Comparison of ENCODE assay signal across 9 cellular contexts in genomic region chr9:136671646-136672430, GRCh38. TPM values are rescaled to one million over a fixed set of nuclear protein-coding genes. Genes with fewer than 3 reads are reported as not detected.
DNase-seq lines count a peak whose midpoint lies in the region; ATAC-seq and TF ChIP-seq lines count a peak whose summit lies in the region.
"Had no signal": no experiment of that assay in that cellular context is flagged by ENCODE, and none has a peak within 500 bp of the region (broad histone marks: within the 10 kb centered on the region; RNA-seq: fewer than 3 reads in every experiment).

No MANE protein-coding gene starts in this region.

- H3K9me3 Mint-ChIP-seq in endothelial cell (ENCODE audit: unreplicated experiment), result no peaks in the 10 kb centered on the region
- H3K9me3 Mint-ChIP-seq in progenitor cell of endocrine pancreas (ENCODE audit: low read depth), result no peaks in the 10 kb centered on the region

- H3K4me3 Mint-ChIP-seq in endothelial cell (ENCODE audit: unreplicated experiment), result no peak overlapping the region
- no peak overlapping the region for H3K4me3 Mint-ChIP-seq in progenitor cell of endocrine pancreas (ENCODE audit: low read depth)
- H3K4me3 Mint-ChIP-seq: activated naive CD8-positive, alpha-beta T cell had no signal

- no peaks in the 10 kb centered on the region; the same call in 1 of the 2 replicates for H3K36me3 ChIP-seq in H7 (replicated peaks; ENCODE audit: control insufficient read depth, insufficient read depth, low read length)

- TF ChIP-seq CTCF in endothelial cell (IDR thresholded peaks at IDR 0.05; ENCODE audit: unreplicated experiment) (peak; percentile 74), progenitor cell of endocrine pancreas (IDR thresholded peaks at IDR 0.05; ENCODE audit: unreplicated experiment) (peak; percentile 80)

- H3K4me3 ChIP-seq in H7 (ENCODE audit: insufficient read depth, low read depth, low read length), result no peak overlapping the region

- peaks cover 20% of the 10 kb centered on the region for H3K4me1 Mint-ChIP-seq in endothelial cell (ENCODE audit: unreplicated experiment)
- H3K4me1 Mint-ChIP-seq in progenitor cell of endocrine pancreas (ENCODE audit: low read depth), result peaks cover 4% of the 10 kb centered on the region

- ATAC-seq in GM18498 (IDR thresholded peaks at IDR 0.05; ENCODE audit: unreplicated experiment) (no peak), HG02885 (IDR thresholded peaks at IDR 0.05; ENCODE audit: poor library complexity, unreplicated experiment) (no peak)

- no peaks in the 10 kb centered on the region for H3K27me3 ChIP-seq in H7 (ENCODE audit: control insufficient read depth, insufficient read depth, low read length)

- DNase-seq in AG08395 (ENCODE audit: low spot score) (peak; percentile 64), H7 (peak; percentile 98), endothelial cell (ENCODE audit: low spot score) (peak; percentile 72), progenitor cell of endocrine pancreas (ENCODE audit: low spot score, unreplicated experiment) (peak; percentile 62), kidney glomerular epithelial cell (lab: John Stamatoyannopoulos, UW) (no peak)
- peak; percentile 29 for DNase-seq in activated CD4-positive, alpha-beta T cell treated with anti-CD3 and anti-CD28 coated beads for 1 hour

- H3K27me3 Mint-ChIP-seq in endothelial cell (ENCODE audit: unreplicated experiment) (peaks cover 83% of the 10 kb centered on the region), progenitor cell of endocrine pancreas (no peaks in the 10 kb centered on the region)
- H3K27me3 Mint-ChIP-seq: activated naive CD8-positive, alpha-beta T cell had no signal

- H3K27ac Mint-ChIP-seq in endothelial cell (ENCODE audit: unreplicated experiment) (peak overlapping the region; percentile 30), progenitor cell of endocrine pancreas (no peak overlapping the region)
- H3K27ac Mint-ChIP-seq: activated naive CD8-positive, alpha-beta T cell had no signal

- H3K36me3 Mint-ChIP-seq in endothelial cell (ENCODE audit: low read depth, unreplicated experiment) (peaks cover 25% of the 10 kb centered on the region), progenitor cell of endocrine pancreas (ENCODE audit: insufficient read depth) (peaks cover 3% of the 10 kb centered on the region)
- H3K36me3 Mint-ChIP-seq: activated naive CD8-positive, alpha-beta T cell had no signal

RNA-seq across cellular contexts. Expression of gene EGFL7, which starts 9.1 kb away (rescaled TPM):
- 68.5 and 87.3 TPM in 2 replicates for total RNA-seq in H7 (2014; rRNA removed; shearing (Covaris generic))
- total RNA-seq in endothelial cell (ENCODE audit: unreplicated experiment) (945 TPM), progenitor cell of endocrine pancreas (13.5 and 16.3 TPM in 2 replicates)

RNA-seq across cellular contexts. Expression of gene AGPAT2, which starts 15.4 kb away (rescaled TPM):
- 41.1 and 54.7 TPM in 2 replicates for total RNA-seq in H7 (2014; rRNA removed; shearing (Covaris generic))
- 38.9 TPM for total RNA-seq in endothelial cell (ENCODE audit: unreplicated experiment)
- 27.7 and 28.0 TPM in 2 replicates for total RNA-seq in progenitor cell of endocrine pancreas

RNA-seq across cellular contexts. Expression of gene DIPK1B, which starts 40.5 kb away (rescaled TPM):
- 57.0 and 75.7 TPM in 2 replicates for total RNA-seq in H7 (2014; rRNA removed; shearing (Covaris generic))
- 293 TPM for total RNA-seq in endothelial cell (ENCODE audit: unreplicated experiment)
- 51.3 and 52.9 TPM in 2 replicates for total RNA-seq in progenitor cell of endocrine pancreas

Comparison
In these comparisons a context has a peak if more than half of its experiments do, and no peak if none do; other contexts are left out.
1. RNA of gene EGFL7, which starts 9.1 kb away (total RNA-seq): 945 TPM in endothelial cell (single experiment); 68.5 to 87.3 TPM in H7 and 13.5 to 16.3 TPM in progenitor cell of endocrine pancreas; every median in the first group is over 10 times any median in the second.